Comparison of ENCODE assay signal across 24 cellular contexts in genomic region chr2:60054571-60055340, GRCh38.
"Had no signal": no experiment of that assay in that cellular context is flagged by ENCODE, and none has a peak within 500 bp of the region (broad histone marks: within the 10 kb centered on the region; RNA-seq: fewer than 3 reads in every experiment).

No MANE protein-coding gene starts in this region.

- H3K36me3 ChIP-seq: adrenal gland, ascending aorta, left lung, uterus had no signal

- FAIRE-seq: TTC549 had no signal

- H3K27me3 ChIP-seq: adrenal gland, ascending aorta, left lung, testis, uterus had no signal

- DNase-seq: activated CD4-positive, alpha-beta T cell treated with anti-CD3 and anti-CD28 coated beads for 1 hour; activated CD4-positive, alpha-beta T cell treated with anti-CD3 and anti-CD28 coated beads, Interleukin-2, amount 50 U/mL, for 1 hour; activated CD8-positive, alpha-beta T cell treated with anti-CD3 and anti-CD28 coated beads, Interleukin-2, amount 10 ng/mL, durations not matched to agents 7 days and 5 days; activated naive CD4-positive, alpha-beta T cell; adrenal gland; cortex of kidney; endodermal cell; immature natural killer cell; left lung; mammary epithelial cell; midbrain; stimulated activated CD4-positive, alpha-beta T cell treated with anti-CD3 and anti-CD28 coated beads, Interleukin-15, amount 100 ng/mL, for 24 hours; stimulated activated CD4-positive, alpha-beta T cell treated with anti-CD3 and anti-CD28 coated beads, Interleukin-2, amount 100 ng/mL, for 48 hours; stimulated activated CD8-positive, alpha-beta memory T cell treated with anti-CD3 and anti-CD28 coated beads, Interleukin-4, amount 100 ng/mL, for 48 hours; stimulated activated naive B cell treated with anti-CD40 and anti-IgM and Interleukin-4, amounts not matched to agents 10 μg/mL and 1 μg/mL and 100 μg/mL, for 72 hours; T-cell; testis; trophoblast cell; uterus had no signal

- H3K9me3 ChIP-seq: adrenal gland, ascending aorta, left lung, testis, uterus had no signal

- H3K27ac ChIP-seq: adrenal gland, ascending aorta, left lung, parathyroid adenoma, testis, uterus had no signal

- H3K4me2 ChIP-seq: smooth muscle cell had no signal

- H3K9ac ChIP-seq: parathyroid adenoma had no signal

- ATAC-seq: activated CD8-positive, alpha-beta T cell treated with anti-CD3 and anti-CD28 coated beads, Interleukin-2, amount 10 ng/mL, durations not matched to agents 7 days and 5 days; left lung; sciatic nerve; T-cell had no signal

- H3K4me3 ChIP-seq: adrenal gland, ascending aorta, left lung, smooth muscle cell, testis, uterus had no signal

- H3K79me2 ChIP-seq: parathyroid adenoma had no signal

- H3K4me1 ChIP-seq: adrenal gland, ascending aorta, left lung, parathyroid adenoma, testis, uterus had no signal
